In genomic region chr3:113947372-113948014, GRCh38 we compare ENCODE assay signal across 8 cellular contexts. TPM values are rescaled to one million over a fixed set of nuclear protein-coding genes. Genes with fewer than 3 reads are reported as not detected.
A peak's percentile ranks its signal among the peaks of the same experiment; 100 is the strongest.
DNase-seq lines count a peak whose midpoint lies in the region; ATAC-seq and TF ChIP-seq lines count a peak whose summit lies in the region.

ZDHHC23 (plus strand) TSS chr3:113948013; CDS start chr3:113948803, 790 bp downstream.

- H3K4me3 ChIP-seq in fibroblast of lung (replicated peaks in 1 of 4; ENCODE audit: control extremely low read depth in 1 of 4, insufficient read depth in 1 of 4, low read depth in 3 of 4, low read length in 4 of 4): peak within 1 kb of the TSS; percentile 54 to 76 (median 60)

- H3K4me3 Mint-ChIP-seq in natural killer cell treated with Interleukin-12 subunit alpha and Interleukin-12 subunit beta and Interleukin-15 and Interleukin-18, amount 100 ng/mL, for 72 hours: peak within 1 kb of the TSS; percentile 82

- peak within 1 kb of the TSS; percentile 92 for H3K4me2 ChIP-seq in fibroblast of lung (ENCODE audit: extremely low read depth, insufficient read depth, low read length)

- peaks cover 11% of the 10 kb centered on the region for H3K27me3 ChIP-seq in fibroblast of lung (ENCODE audit: control insufficient read depth, insufficient read depth, low read length)

- no peaks in the 10 kb centered on the region for H4K20me1 ChIP-seq in fibroblast of lung (ENCODE audit: control insufficient read depth, extremely low read depth, insufficient read depth, low read length)

- no peak for TF ChIP-seq CTCF in fibroblast of lung (conservative IDR thresholded peaks at IDR 0.05 in 1 of 2, IDR thresholded peaks at IDR 0.05 in 1 of 2; ENCODE audit: low read depth in 1 of 2, low read length in 2 of 2)

- no peaks in the 10 kb centered on the region for H3K79me2 ChIP-seq in fibroblast of lung (ENCODE audit: control insufficient read depth, insufficient read depth, low read length)

- DNase-seq in DMS 273 (lab: John Stamatoyannopoulos, UW; ENCODE audit: unreplicated experiment) (peak; percentile 96), HuH-7.5 (ENCODE audit: low spot score) (peak; percentile 85), OCI-M1 (lab: John Stamatoyannopoulos, UW) (peak; percentile 64), activated T-helper 1 cell treated with Interleukin-2 at 50 U/mL for 16 hours (ENCODE audit: low read depth) (peak; percentile 60), fibroblast of lung (ENCODE audit: low read depth in 2 of 2) (peak; percentile 42 to 60)
- peak; percentile 75 for DNase-seq in natural killer cell treated with Interleukin-12 subunit alpha and Interleukin-12 subunit beta and Interleukin-15 and Interleukin-18, amount 100 ng/mL, for 72 hours (ENCODE audit: low spot score)
- DNase-seq in stimulated activated naive CD4-positive, alpha-beta T cell treated with Interleukin-2 at 50 U/mL for 16 hours (lab: John Stamatoyannopoulos, UW): peak; percentile 54

- ATAC-seq in GM21529 (IDR thresholded peaks at IDR 0.05; ENCODE audit: unreplicated experiment): peak; percentile 78
- ATAC-seq in natural killer cell treated with Interleukin-12 subunit alpha and Interleukin-12 subunit beta and Interleukin-15 and Interleukin-18, amount 100 ng/mL, for 72 hours: peak; percentile 87 to 91

- H3K36me3 ChIP-seq in fibroblast of lung (ENCODE audit: control insufficient read depth, insufficient read depth, low read length): no peaks in the 10 kb centered on the region

- H3K27ac Mint-ChIP-seq in natural killer cell treated with Interleukin-12 subunit alpha and Interleukin-12 subunit beta and Interleukin-15 and Interleukin-18, amount 100 ng/mL, for 72 hours: peak within 1 kb of the TSS in 1 of 2 donors; percentile 19

- H3K9me3 Mint-ChIP-seq in natural killer cell treated with Interleukin-12 subunit alpha and Interleukin-12 subunit beta and Interleukin-15 and Interleukin-18, amount 100 ng/mL, for 72 hours: no peaks in the 10 kb centered on the region

- H3K27ac ChIP-seq in fibroblast of lung (ENCODE audit: insufficient read depth, low read length): no peak within 1 kb of the TSS

- H3K4me1 ChIP-seq in fibroblast of lung (ENCODE audit: control insufficient read depth, extremely low read depth, insufficient read depth, low read length): no peaks in the 10 kb centered on the region

- peak within 1 kb of the TSS; percentile 79 for H2AFZ ChIP-seq in fibroblast of lung (ENCODE audit: low read length)

- peaks cover 24 to 39% of the 10 kb centered on the region in 2 donors for H3K27me3 Mint-ChIP-seq in natural killer cell treated with Interleukin-12 subunit alpha and Interleukin-12 subunit beta and Interleukin-15 and Interleukin-18, amount 100 ng/mL, for 72 hours

- H3K9ac ChIP-seq in fibroblast of lung (ENCODE audit: insufficient read depth, low read length): no peak within 1 kb of the TSS

- peaks cover 0 to 5% of the 10 kb centered on the region in 2 donors for H3K4me1 Mint-ChIP-seq in natural killer cell treated with Interleukin-12 subunit alpha and Interleukin-12 subunit beta and Interleukin-15 and Interleukin-18, amount 100 ng/mL, for 72 hours (ENCODE audit: low read depth in 2 of 2)

- H3K36me3 Mint-ChIP-seq in natural killer cell treated with Interleukin-12 subunit alpha and Interleukin-12 subunit beta and Interleukin-15 and Interleukin-18, amount 100 ng/mL, for 72 hours: no peaks in the 10 kb centered on the region

- no peaks in the 10 kb centered on the region for H3K9me3 ChIP-seq in fibroblast of lung (ENCODE audit: control insufficient read depth, insufficient read depth, low read depth, low read length)

RNA-seq across cellular contexts. Expression of gene ZDHHC23, which starts in this region (rescaled TPM):
- 0.77 and 1.5 TPM in 2 replicates for total RNA-seq in fibroblast of lung
- polyA plus RNA-seq in fibroblast of lung: 0.50 and 1.4 TPM in 2 replicates
- polyA plus RNA-seq in fibroblast of lung (2012): 0.57 and 0.99 TPM in 2 replicates
- polyA minus RNA-seq in fibroblast of lung (ENCODE audit: low replicate concordance): 0.04 TPM in 1 of 2 replicates, not detected in the other
- total RNA-seq in natural killer cell treated with Interleukin-12 subunit alpha and Interleukin-12 subunit beta and Interleukin-15 and Interleukin-18, amount 100 ng/mL, for 72 hours: under 1 TPM; 0.52 to 0.70 TPM

Comparison
In these comparisons a context has a peak if more than half of its experiments do, and no peak if none do; other contexts are left out.
1. Peak in DNase-seq and ATAC-seq in natural killer cell treated with Interleukin-12 subunit alpha and Interleukin-12 subunit beta and Interleukin-15 and Interleukin-18, amount 100 ng/mL, for 72 hours; RNA of the gene not detected or under 1 TPM.